Comparison of ENCODE assay signal across 23 cellular contexts in genomic region chr20:45387274-45387673, GRCh38. TPM values are rescaled to one million over a fixed set of nuclear protein-coding genes. Genes with fewer than 3 reads are reported as not detected.
DNase-seq lines count a peak whose midpoint lies in the region; ATAC-seq and TF ChIP-seq lines count a peak whose summit lies in the region.
"Had no signal": no experiment of that assay in that cellular context is flagged by ENCODE, and none has a peak within 500 bp of the region (broad histone marks: within the 10 kb centered on the region; RNA-seq: fewer than 3 reads in every experiment).

No MANE protein-coding gene starts in this region.

- DNase-seq in activated T-cell treated with anti-CD3 and anti-CD28 coated beads, Interleukin-2, amount 50 U/mL, for 72 hours = no peak
- DNase-seq in activated T-cell treated with anti-CD3 and anti-CD28 coated beads, Interleukin-2, amount 50 U/mL, for 1 hour = no peak
- no peak for DNase-seq in stimulated activated naive CD8-positive, alpha-beta T cell treated with anti-CD3 and anti-CD28 coated beads, Interleukin-15, Interleukin-2, amounts not matched to agents 100 U/mL and 50 U/mL, for 24 hours
- no peak for DNase-seq in stimulated activated naive CD8-positive, alpha-beta T cell treated with anti-CD3 and anti-CD28 coated beads, Interleukin-15, amount 100 ng/mL, for 72 hours
- DNase-seq in NCI-H2227 (lab: John Stamatoyannopoulos, UW; ENCODE audit: unreplicated experiment) (no peak), neural progenitor cell (ENCODE audit: low spot score) (no peak)
- DNase-seq: Caco-2; CD4-positive, CD25-positive, alpha-beta regulatory T cell; CD8-positive, alpha-beta T cell; DMS153; DND-41; GDM1; GM23248; H7; HCEC 1CT had no signal

- H2AFZ ChIP-seq in neural progenitor cell (replicated peaks) = no peak overlapping the region
- H2AFZ ChIP-seq: GM23248 had no signal

- no peaks in the 10 kb centered on the region for H3K79me2 ChIP-seq in neural progenitor cell (ENCODE audit: low read depth)

- peak; percentile 33 to 61 for ATAC-seq in activated T-cell treated with anti-CD3 and anti-CD28 coated beads, Interleukin-2, amount 50 U/mL, for 72 hours (replicated peaks in 1 of 2)
- peak; percentile 77 for ATAC-seq in stimulated activated naive CD8-positive, alpha-beta T cell treated with anti-CD3 and anti-CD28 coated beads, Interleukin-15, Interleukin-2, amounts not matched to agents 100 U/mL and 50 U/mL, for 24 hours
- no peak for ATAC-seq in stimulated activated naive CD8-positive, alpha-beta T cell treated with anti-CD3 and anti-CD28 coated beads, Interleukin-15, amount 100 ng/mL, for 72 hours
- ATAC-seq in activated T-helper 17 cell treated with anti-CD3 and anti-CD28 coated beads, Interleukin-2, amount 50 U/mL, for 72 hours (replicated peaks) = peak; percentile 42
- ATAC-seq in HG03521 (IDR thresholded peaks at IDR 0.05; ENCODE audit: unreplicated experiment) = no peak
- ATAC-seq: CD8-positive, alpha-beta T cell; GM12878 had no signal

- H3K4me1 Mint-ChIP-seq in activated T-cell treated with anti-CD3 and anti-CD28 coated beads, Interleukin-2, amount 50 U/mL, for 72 hours (ENCODE audit: low read depth) = peaks cover 35% of the 10 kb centered on the region
- H3K4me1 Mint-ChIP-seq in stimulated activated naive CD8-positive, alpha-beta T cell treated with anti-CD3 and anti-CD28 coated beads, Interleukin-15, amount 100 ng/mL, for 72 hours = peaks cover 25% of the 10 kb centered on the region
- peaks cover 9% of the 10 kb centered on the region for H3K4me1 Mint-ChIP-seq in activated T-helper 17 cell treated with anti-CD3 and anti-CD28 coated beads, Interleukin-2, amount 50 U/mL, for 72 hours
- H3K4me1 Mint-ChIP-seq in neural progenitor cell = no peaks in the 10 kb centered on the region

- no peaks in the 10 kb centered on the region for H3F3A ChIP-seq in neural progenitor cell (ENCODE audit: low read depth)

- TF ChIP-seq CTCF in neural progenitor cell (IDR thresholded peaks at IDR 0.05) = no peak

- no peak overlapping the region for H3K27ac ChIP-seq in neural progenitor cell
- H3K27ac ChIP-seq: 22Rv1, BLaER1, C4-2B, GM23248 had no signal

- H3K4me3 ChIP-seq in neural progenitor cell = no peak overlapping the region
- H3K4me3 ChIP-seq: BLaER1, GM12878, GM23248 had no signal

- H3K4me3 Mint-ChIP-seq in activated T-cell treated with anti-CD3 and anti-CD28 coated beads, Interleukin-2, amount 50 U/mL, for 72 hours = no peak overlapping the region
- no peak overlapping the region for H3K4me3 Mint-ChIP-seq in stimulated activated naive CD8-positive, alpha-beta T cell treated with anti-CD3 and anti-CD28 coated beads, Interleukin-15, amount 100 ng/mL, for 72 hours
- H3K4me3 Mint-ChIP-seq in activated T-helper 17 cell treated with anti-CD3 and anti-CD28 coated beads, Interleukin-2, amount 50 U/mL, for 72 hours = no peak overlapping the region
- H3K4me3 Mint-ChIP-seq in neural progenitor cell = no peak overlapping the region
- H3K4me3 Mint-ChIP-seq: B cell; CD4-positive, CD25-positive, alpha-beta regulatory T cell; CD8-positive, alpha-beta T cell had no signal

- no peak overlapping the region for H3K9ac ChIP-seq in neural progenitor cell
- H3K9ac ChIP-seq: BLaER1, GM23248 had no signal

- no peaks in the 10 kb centered on the region for H4K20me1 ChIP-seq in neural progenitor cell (ENCODE audit: low read depth)
- H4K20me1 ChIP-seq: BLaER1 had no signal

- H3K27me3 Mint-ChIP-seq in activated T-cell treated with anti-CD3 and anti-CD28 coated beads, Interleukin-2, amount 50 U/mL, for 72 hours (ENCODE audit: low read depth) = no peaks in the 10 kb centered on the region
- no peaks in the 10 kb centered on the region for H3K27me3 Mint-ChIP-seq in stimulated activated naive CD8-positive, alpha-beta T cell treated with anti-CD3 and anti-CD28 coated beads, Interleukin-15, amount 100 ng/mL, for 72 hours
- H3K27me3 Mint-ChIP-seq in activated T-helper 17 cell treated with anti-CD3 and anti-CD28 coated beads, Interleukin-2, amount 50 U/mL, for 72 hours = no peaks in the 10 kb centered on the region
- peaks cover 2% of the 10 kb centered on the region for H3K27me3 Mint-ChIP-seq in neural progenitor cell (ENCODE audit: insufficient read depth, low read depth)
- H3K27me3 Mint-ChIP-seq: B cell; CD4-positive, CD25-positive, alpha-beta regulatory T cell had no signal

- H3K9me3 Mint-ChIP-seq in activated T-cell treated with anti-CD3 and anti-CD28 coated beads, Interleukin-2, amount 50 U/mL, for 72 hours = peaks cover 4 to 5% of the 10 kb centered on the region in 2 donors
- H3K9me3 Mint-ChIP-seq in stimulated activated naive CD8-positive, alpha-beta T cell treated with anti-CD3 and anti-CD28 coated beads, Interleukin-15, amount 100 ng/mL, for 72 hours = peaks cover 9 to 12% of the 10 kb centered on the region in 2 donors
- no peaks in the 10 kb centered on the region for H3K9me3 Mint-ChIP-seq in activated T-helper 17 cell treated with anti-CD3 and anti-CD28 coated beads, Interleukin-2, amount 50 U/mL, for 72 hours
- H3K9me3 Mint-ChIP-seq in neural progenitor cell = peaks cover 4% of the 10 kb centered on the region
- H3K9me3 Mint-ChIP-seq: CD8-positive, alpha-beta T cell had no signal

- no peak overlapping the region for H3K27ac Mint-ChIP-seq in activated T-cell treated with anti-CD3 and anti-CD28 coated beads, Interleukin-2, amount 50 U/mL, for 72 hours
- H3K27ac Mint-ChIP-seq in stimulated activated naive CD8-positive, alpha-beta T cell treated with anti-CD3 and anti-CD28 coated beads, Interleukin-15, amount 100 ng/mL, for 72 hours = no peak overlapping the region
- no peak overlapping the region for H3K27ac Mint-ChIP-seq in activated T-helper 17 cell treated with anti-CD3 and anti-CD28 coated beads, Interleukin-2, amount 50 U/mL, for 72 hours
- no peak overlapping the region for H3K27ac Mint-ChIP-seq in neural progenitor cell
- H3K27ac Mint-ChIP-seq: B cell; CD8-positive, alpha-beta T cell had no signal

- no peaks in the 10 kb centered on the region for H3K27me3 ChIP-seq in neural progenitor cell
- H3K27me3 ChIP-seq: BLaER1 had no signal

- no peaks in the 10 kb centered on the region for H3K4me1 ChIP-seq in neural progenitor cell
- H3K4me1 ChIP-seq: Caco-2 had no signal

- H3K9me3 ChIP-seq in neural progenitor cell (ENCODE audit: low read depth) = no peaks in the 10 kb centered on the region
- H3K9me3 ChIP-seq: BLaER1, Caco-2 had no signal

- H3K4me2 ChIP-seq in neural progenitor cell = no peak overlapping the region
- H3K4me2 ChIP-seq: BLaER1 had no signal

- H3K36me3 ChIP-seq in neural progenitor cell = no peaks in the 10 kb centered on the region
- H3K36me3 ChIP-seq: BLaER1 had no signal

- H3K36me3 Mint-ChIP-seq in activated T-cell treated with anti-CD3 and anti-CD28 coated beads, Interleukin-2, amount 50 U/mL, for 72 hours (ENCODE audit: insufficient read depth in 2 of 2) = peaks cover 5 to 6% of the 10 kb centered on the region in 2 donors
- H3K36me3 Mint-ChIP-seq in activated T-helper 17 cell treated with anti-CD3 and anti-CD28 coated beads, Interleukin-2, amount 50 U/mL, for 72 hours (ENCODE audit: low read depth) = no peaks in the 10 kb centered on the region
- H3K36me3 Mint-ChIP-seq in neural progenitor cell = peaks cover 5% of the 10 kb centered on the region

RNA-seq across cellular contexts. Expression of gene TP53TG5, which starts 9.1 kb away (rescaled TPM):
- total RNA-seq in activated T-cell treated with anti-CD3 and anti-CD28 coated beads, Interleukin-2, amount 50 U/mL, for 72 hours = under 1 TPM; 0.67 to 0.83 TPM
- total RNA-seq in activated T-helper 17 cell treated with anti-CD3 and anti-CD28 coated beads, Interleukin-2, amount 50 U/mL, for 72 hours = under 1 TPM; 0.11 to 0.50 TPM
- total RNA-seq in neural progenitor cell (ENCODE audit: low replicate concordance) = 0.06 TPM in 1 of 2 replicates, not detected in the other
- total RNA-seq: B cell; Caco-2; CD4-positive, CD25-positive, alpha-beta regulatory T cell; GM12878; GM23248; H1; H7 had no signal

RNA-seq across cellular contexts. Expression of gene DBNDD2, which starts 20.8 kb away (rescaled TPM):
- 10 to 100 TPM; 28.7 to 43.4 TPM for total RNA-seq in activated T-cell treated with anti-CD3 and anti-CD28 coated beads, Interleukin-2, amount 50 U/mL, for 72 hours
- total RNA-seq in activated T-helper 17 cell treated with anti-CD3 and anti-CD28 coated beads, Interleukin-2, amount 50 U/mL, for 72 hours = 10 to 100 TPM in 1 of 2 donors, 1 to 10 TPM in 1; 4.6 to 12.5 TPM
- total RNA-seq in neural progenitor cell (ENCODE audit: low replicate concordance) = 10.2 and 15.1 TPM in 2 replicates

RNA-seq across cellular contexts. Expression of gene SYS1, which starts 24.3 kb away (rescaled TPM):
- total RNA-seq in activated T-cell treated with anti-CD3 and anti-CD28 coated beads, Interleukin-2, amount 50 U/mL, for 72 hours = 10 to 100 TPM; 35.4 to 38.8 TPM
- total RNA-seq in activated T-helper 17 cell treated with anti-CD3 and anti-CD28 coated beads, Interleukin-2, amount 50 U/mL, for 72 hours = 10 to 100 TPM; 29.9 to 32.9 TPM
- 10.5 and 21.5 TPM in 2 replicates for total RNA-seq in neural progenitor cell (ENCODE audit: low replicate concordance)

RNA-seq across cellular contexts. Expression of gene PIGT, which starts 28.7 kb away (rescaled TPM):
- total RNA-seq in activated T-cell treated with anti-CD3 and anti-CD28 coated beads, Interleukin-2, amount 50 U/mL, for 72 hours = 10 to 100 TPM; 60.4 to 63.7 TPM
- total RNA-seq in activated T-helper 17 cell treated with anti-CD3 and anti-CD28 coated beads, Interleukin-2, amount 50 U/mL, for 72 hours = 10 to 100 TPM; 34.4 to 67.9 TPM
- total RNA-seq in neural progenitor cell (ENCODE audit: low replicate concordance) = 24.5 and 57.3 TPM in 2 replicates

RNA-seq across cellular contexts. Expression of gene SDC4, which starts 39.0 kb away (rescaled TPM):
- total RNA-seq in activated T-cell treated with anti-CD3 and anti-CD28 coated beads, Interleukin-2, amount 50 U/mL, for 72 hours = 10 to 100 TPM; 37.7 to 51.1 TPM
- total RNA-seq in activated T-helper 17 cell treated with anti-CD3 and anti-CD28 coated beads, Interleukin-2, amount 50 U/mL, for 72 hours = 10 to 100 TPM; 21.6 to 62.6 TPM
- total RNA-seq in neural progenitor cell (ENCODE audit: low replicate concordance) = 19.3 and 27.6 TPM in 2 replicates
- total RNA-seq: B cell had no signal

Comparison
In these comparisons a context has a peak if more than half of its experiments do, and no peak if none do; other contexts are left out.
1. ATAC-seq: peak in activated T-cell treated with anti-CD3 and anti-CD28 coated beads, Interleukin-2, amount 50 U/mL, for 72 hours (2 of 2), stimulated activated naive CD8-positive, alpha-beta T cell treated with anti-CD3 and anti-CD28 coated beads, Interleukin-15, Interleukin-2, amounts not matched to agents 100 U/mL and 50 U/mL, for 24 hours (single experiment) and activated T-helper 17 cell treated with anti-CD3 and anti-CD28 coated beads, Interleukin-2, amount 50 U/mL, for 72 hours (single experiment); none in stimulated activated naive CD8-positive, alpha-beta T cell treated with anti-CD3 and anti-CD28 coated beads, Interleukin-15, amount 100 ng/mL, for 72 hours (single experiment) and HG03521 (single experiment).